ENCODE assay signal across 20 cellular contexts in the genomic region with DNA sequence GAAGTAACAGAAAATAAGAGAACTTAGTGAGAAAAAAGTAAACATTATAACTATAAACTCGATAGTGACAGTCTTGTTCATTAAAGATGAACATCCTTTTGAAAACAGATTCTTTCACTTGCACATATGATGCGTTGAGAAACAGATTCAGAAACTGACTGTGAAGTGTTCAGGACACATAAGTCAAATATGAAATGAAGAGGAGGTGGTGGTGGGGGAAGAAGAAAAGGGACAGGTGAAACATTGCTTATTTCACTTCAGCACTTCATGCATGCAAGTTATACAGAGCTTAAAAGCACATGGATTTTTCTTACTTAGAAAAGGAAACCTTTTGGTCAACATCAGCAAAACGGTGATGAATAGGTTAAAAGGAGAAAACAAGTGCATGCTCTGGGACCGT. TPM values are rescaled to one million over a fixed set of nuclear protein-coding genes. Genes with fewer than 3 reads are reported as not detected.
DNase-seq lines count a peak whose midpoint lies in the region; ATAC-seq, FAIRE-seq and TF ChIP-seq lines count a peak whose summit lies in the region.
"Had no signal": no experiment of that assay in that cellular context is flagged by ENCODE, and none has a peak within 500 bp of the region (broad histone marks: within the 10 kb centered on the region; RNA-seq: fewer than 3 reads in every experiment).

No MANE protein-coding gene starts in this region.

- peak; percentile 16 for FAIRE-seq in GM12891 (lab: Jason Lieb, UNC)
- FAIRE-seq: GM12892, HTR-8/SVneo had no signal

- H3K27me3 Mint-ChIP-seq in activated T-cell treated with anti-CD3 and anti-CD28 coated beads, Interleukin-2, amount 50 U/mL, for 24 hours: no peaks in the 10 kb centered on the region
- H3K27me3 Mint-ChIP-seq in activated T-helper 17 cell treated with anti-CD3 and anti-CD28 coated beads, Interleukin-2, amount 50 U/mL, for 72 hours: no peaks in the 10 kb centered on the region
- H3K27me3 Mint-ChIP-seq in natural killer cell (ENCODE audit: low read depth in 2 of 2): no peaks in the 10 kb centered on the region

- no peak for TF ChIP-seq CTCF in natural killer cell (IDR thresholded peaks at IDR 0.05)

- H3K9me3 Mint-ChIP-seq in activated T-cell treated with anti-CD3 and anti-CD28 coated beads, Interleukin-2, amount 50 U/mL, for 24 hours: no peaks in the 10 kb centered on the region
- no peaks in the 10 kb centered on the region for H3K9me3 Mint-ChIP-seq in activated T-helper 17 cell treated with anti-CD3 and anti-CD28 coated beads, Interleukin-2, amount 50 U/mL, for 72 hours
- no peaks in the 10 kb centered on the region for H3K9me3 Mint-ChIP-seq in natural killer cell
- H3K9me3 Mint-ChIP-seq: GM23338 had no signal

- peaks cover 86% of the 10 kb centered on the region for H3K4me1 Mint-ChIP-seq in activated T-cell treated with anti-CD3 and anti-CD28 coated beads, Interleukin-2, amount 50 U/mL, for 24 hours (ENCODE audit: low read depth)
- peaks cover 38% of the 10 kb centered on the region for H3K4me1 Mint-ChIP-seq in activated T-helper 17 cell treated with anti-CD3 and anti-CD28 coated beads, Interleukin-2, amount 50 U/mL, for 72 hours
- peaks cover 63 to 76% of the 10 kb centered on the region in 2 donors for H3K4me1 Mint-ChIP-seq in natural killer cell

- DNase-seq in activated T-cell treated with anti-CD3 and anti-CD28 coated beads, Interleukin-2, amount 50 U/mL, for 24 hours: no peak
- no peak for DNase-seq in activated T-cell treated with anti-CD3 and anti-CD28 coated beads, Interleukin-2, amount 50 U/mL, for 1 hour
- DNase-seq in GM12891 (ENCODE audit: insufficient read length, low spot score) (no peak), natural killer cell (no peak), T1000 (lab: John Stamatoyannopoulos, UW) (no peak)
- no peak for DNase-seq in NK-92 treated with Interleukin-12 subunit alpha and Interleukin-12 subunit beta, amount 100 ng/mL, for 24 hours (lab: John Stamatoyannopoulos, UW)
- DNase-seq: ACHN, AML-193, COR-L47, GF-D8, NCI-H1417, NCI-H1930, NCI-H2171, NCI-H446 treated with DMSO at 0.1 percent for 48 hours had no signal

- peak; percentile 23 for ATAC-seq in activated T-helper 17 cell treated with anti-CD3 and anti-CD28 coated beads, Interleukin-2, amount 50 U/mL, for 72 hours (replicated peaks)
- ATAC-seq in natural killer cell (no peak), GM18907 (IDR thresholded peaks at IDR 0.05; ENCODE audit: unreplicated experiment) (no peak)
- ATAC-seq: GM23338 had no signal

- H3K36me3 Mint-ChIP-seq in activated T-cell treated with anti-CD3 and anti-CD28 coated beads, Interleukin-2, amount 50 U/mL, for 24 hours (ENCODE audit: low read depth): peaks cover 49% of the 10 kb centered on the region
- H3K36me3 Mint-ChIP-seq in activated T-helper 17 cell treated with anti-CD3 and anti-CD28 coated beads, Interleukin-2, amount 50 U/mL, for 72 hours (ENCODE audit: low read depth): peaks cover 49% of the 10 kb centered on the region
- H3K36me3 Mint-ChIP-seq in natural killer cell: peaks cover under 1% of the 10 kb centered on the region
- H3K36me3 Mint-ChIP-seq: CD14-positive monocyte had no signal

- no peak for TF ChIP-seq POLR2A in GM12891 (IDR thresholded peaks at IDR 0.05; ENCODE audit: low read depth, low read length)

- H3K27ac Mint-ChIP-seq in activated T-cell treated with anti-CD3 and anti-CD28 coated beads, Interleukin-2, amount 50 U/mL, for 24 hours: peak overlapping the region; percentile 90
- peak overlapping the region; percentile 7 for H3K27ac Mint-ChIP-seq in activated T-helper 17 cell treated with anti-CD3 and anti-CD28 coated beads, Interleukin-2, amount 50 U/mL, for 72 hours
- H3K27ac Mint-ChIP-seq in natural killer cell: peak overlapping the region; percentile 67 to 84
- H3K27ac Mint-ChIP-seq: GM23338 had no signal

- intact Hi-C loops in natural killer cell (cut with micrococcal nuclease): no loop called here

- H3K4me3 Mint-ChIP-seq in activated T-cell treated with anti-CD3 and anti-CD28 coated beads, Interleukin-2, amount 50 U/mL, for 24 hours: peak overlapping the region; percentile 40
- H3K4me3 Mint-ChIP-seq in activated T-helper 17 cell treated with anti-CD3 and anti-CD28 coated beads, Interleukin-2, amount 50 U/mL, for 72 hours: peak overlapping the region; percentile 67
- H3K4me3 Mint-ChIP-seq in natural killer cell: no peak overlapping the region
- H3K4me3 Mint-ChIP-seq: CD14-positive monocyte, GM23338 had no signal

TF ChIP-seq in GM12891, 5 proteins besides CTCF, POLR2A, EP300 and RAD21:
- no peak for TF ChIP-seq POLR2AphosphoS5 (IDR thresholded peaks at IDR 0.05; ENCODE audit: low read depth, low read length)
- no peak for TF ChIP-seq SPI1 (IDR thresholded peaks at IDR 0.05; ENCODE audit: low read depth, low read length)
- no peak for TF ChIP-seq PAX5 (IDR thresholded peaks at IDR 0.05; ENCODE audit: insufficient read depth, low read length, severe bottlenecking)
- TF ChIP-seq TAF1 (IDR thresholded peaks at IDR 0.05; ENCODE audit: low read depth, low read length): no peak
- TF ChIP-seq POU2F2 (IDR thresholded peaks at IDR 0.05; ENCODE audit: low read depth, low read length): no peak

RNA-seq across cellular contexts. Expression of a gene that starts 42.5 kb away (rescaled TPM):
- polyA plus RNA-seq in GM12891 (2012; ENCODE audit: low read depth, missing spikeins): 1.8 TPM
- total RNA-seq in activated T-helper 17 cell treated with anti-CD3 and anti-CD28 coated beads, Interleukin-2, amount 50 U/mL, for 72 hours: 10 to 100 TPM; 38.0 to 51.7 TPM
- 100 to 1,000 TPM; 264 to 339 (median 304) TPM for total RNA-seq in natural killer cell

Comparison
In these comparisons a context has a peak if more than half of its experiments do, and no peak if none do; other contexts are left out.
1. H3K27ac Mint-ChIP-seq: peak in every context shown above with its lines; median percentile 90 in activated T-cell treated with anti-CD3 and anti-CD28 coated beads, Interleukin-2, amount 50 U/mL, for 24 hours; 76 in natural killer cell; 7 in activated T-helper 17 cell treated with anti-CD3 and anti-CD28 coated beads, Interleukin-2, amount 50 U/mL, for 72 hours.
2. RNA of a gene that starts 42.5 kb away (total RNA-seq): 264 to 339 TPM in natural killer cell; 38.0 to 51.7 TPM in activated T-helper 17 cell treated with anti-CD3 and anti-CD28 coated beads, Interleukin-2, amount 50 U/mL, for 72 hours; every median in the first group is over 4 times any median in the second.